ENCODE assay signal across 17 cellular contexts in genomic region chr22:45533731-45534130, GRCh38. TPM values are rescaled to one million over a fixed set of nuclear protein-coding genes. Genes with fewer than 3 reads are reported as not detected.
DNase-seq lines count a peak whose midpoint lies in the region; ATAC-seq and TF ChIP-seq lines count a peak whose summit lies in the region.
"Had no signal": no experiment of that assay in that cellular context is flagged by ENCODE, and none has a peak within 500 bp of the region (broad histone marks: within the 10 kb centered on the region; RNA-seq: fewer than 3 reads in every experiment).

No MANE protein-coding gene starts in this region.

- TF ChIP-seq POLR2A in transverse colon (IDR thresholded peaks at IDR 0.05): no peak

- H3K9me3 ChIP-seq in SJCRH30 (replicated peaks) (no peaks in the 10 kb centered on the region), transverse colon (no peaks in the 10 kb centered on the region)
- H3K9me3 ChIP-seq: SJSA1 had no signal

- ATAC-seq in Right ventricle myocardium inferior (no peak), Right ventricle myocardium superior (ENCODE audit: poor library complexity) (no peak), GM21576 (IDR thresholded peaks at IDR 0.05; ENCODE audit: unreplicated experiment) (no peak), GM21786 (IDR thresholded peaks at IDR 0.05; ENCODE audit: unreplicated experiment) (no peak)
- ATAC-seq: Panc1 had no signal

- intact Hi-C loops in Right ventricle myocardium inferior (cut with DNase I) (no loop called here), Right ventricle myocardium superior (cut with DNase I) (no loop called here), transverse colon (cut with DNase I; ENCODE audit: low total_unique reads) (no loop called here)

- H3K4me3 Mint-ChIP-seq in nephron: peak overlapping the region in 1 of 3 experiments; percentile 58
- H3K4me3 Mint-ChIP-seq: B cell; CD4-positive, alpha-beta T cell; HFFc6 had no signal

- in situ Hi-C loops in transverse colon (cut with MboI; ENCODE audit: low pct_ligation_motif_present in 1 of 4, low pct_unique_long_range_greater_than_20kb in 1 of 4, low sequenced_read_pairs in 3 of 4): loop anchor here in 1 of 4 donors (25.0 kb wide), 1 partner anchor 271 kb away; no protein-coding TSS in a partner anchor

- no peaks in the 10 kb centered on the region for H3K9me3 Mint-ChIP-seq in nephron
- H3K9me3 Mint-ChIP-seq: CD4-positive, alpha-beta T cell; HFFc6 had no signal

- H3K27ac Mint-ChIP-seq in nephron: peak overlapping the region; percentile 82 to 93 (median 86)
- H3K27ac Mint-ChIP-seq: B cell; CD4-positive, alpha-beta T cell had no signal

- H3K4me1 Mint-ChIP-seq in nephron: peaks cover 65% of the 10 kb centered on the region
- H3K4me1 Mint-ChIP-seq: B cell had no signal

- 84% methylated on average over 16 of the region's 16 CpGs; no CpG with 5 or more reads in 1 of the 2 donors for WGBS in transverse colon (ENCODE audit: low coverage in 1 of 2), 2 donors

- TF ChIP-seq CTCF in nephron (IDR thresholded peaks at IDR 0.05; ENCODE audit: unreplicated experiment in 3 of 3): no peak
- TF ChIP-seq CTCF in transverse colon (IDR thresholded peaks at IDR 0.05): no peak

- peaks cover 49% of the 10 kb centered on the region for H3K36me3 Mint-ChIP-seq in nephron (ENCODE audit: low read depth)

- H3K27ac ChIP-seq in SJCRH30: peak overlapping the region; percentile 45; the same call in 1 of the 2 replicates
- H3K27ac ChIP-seq in transverse colon: peak overlapping the region in 2 of 4 donors; percentile 67 to 77
- H3K27ac ChIP-seq: SJSA1 had no signal

- no peak for TF ChIP-seq EP300 in transverse colon (IDR thresholded peaks at IDR 0.05; ENCODE audit: low read depth)

- DNase-seq in Right ventricle myocardium inferior (ENCODE audit: missing footprints): peak; percentile 45
- no peak for DNase-seq in Right ventricle myocardium superior
- peak; percentile 46 to 56 for DNase-seq in SJCRH30
- no peak for DNase-seq in transverse colon
- DNase-seq: ACHN; CD4-positive, alpha-beta T cell; GOT3; HFFc6; Karpas-422; MM.1S; SW 1271 had no signal

- no peaks in the 10 kb centered on the region for H3K36me3 ChIP-seq in SJCRH30
- H3K36me3 ChIP-seq in transverse colon: no peaks in the 10 kb centered on the region

- no peaks in the 10 kb centered on the region for H3K27me3 Mint-ChIP-seq in nephron (ENCODE audit: low read depth)

- peaks cover 45% of the 10 kb centered on the region for H3K4me1 ChIP-seq in SJCRH30
- H3K4me1 ChIP-seq in transverse colon: peaks cover 4 to 24% (median 15%) of the 10 kb centered on the region in 4 donors

- no peak overlapping the region for H3K4me3 ChIP-seq in SJCRH30
- H3K4me3 ChIP-seq in transverse colon: no peak overlapping the region
- H3K4me3 ChIP-seq: SJSA1 had no signal

- H3K27me3 ChIP-seq in SJCRH30 (no peaks in the 10 kb centered on the region; the same call in 1 of the 2 replicates), transverse colon (no peaks in the 10 kb centered on the region)
- H3K27me3 ChIP-seq: SJSA1 had no signal

RNA-seq across cellular contexts. Expression of gene FBLN1, which starts 31.0 kb away (rescaled TPM):
- total RNA-seq in Right ventricle myocardium inferior (113 TPM), Right ventricle myocardium superior (89.5 TPM), transverse colon (10 to 100 TPM; 48.6 to 92.1 (median 68.9) TPM)
- 19.6 and 21.0 TPM in 2 replicates for total RNA-seq in SJCRH30 (2014; rRNA removed; shearing (Covaris generic))
- total RNA-seq: B cell; CD4-positive, alpha-beta T cell had no signal

Comparison
In these comparisons a context has a peak if more than half of its experiments do, and no peak if none do; other contexts are left out.
1. DNase-seq: peak in Right ventricle myocardium inferior (single experiment) and SJCRH30 (2 of 2); none in Right ventricle myocardium superior (single experiment) and transverse colon (single experiment).